ENCODE assay signal across 26 cellular contexts in genomic region chr2:199784512-199784911, GRCh38.
DNase-seq lines count a peak whose midpoint lies in the region; ATAC-seq, FAIRE-seq and TF ChIP-seq lines count a peak whose summit lies in the region.
"Had no signal": no experiment of that assay in that cellular context is flagged by ENCODE, and none has a peak within 500 bp of the region (broad histone marks: within the 10 kb centered on the region; RNA-seq: fewer than 3 reads in every experiment).

No MANE protein-coding gene starts in this region.

- H3K4me3 ChIP-seq in HepG2 (replicated peaks in 1 of 3; ENCODE audit: insufficient read depth in 1 of 3, low read depth in 2 of 3, low read length in 3 of 3), result no peak overlapping the region
- no peak overlapping the region for H3K4me3 ChIP-seq in right lobe of liver
- no peak overlapping the region for H3K4me3 ChIP-seq in mucosa of descending colon
- H3K4me3 ChIP-seq: MG63, SK-N-MC had no signal

- BruUV-seq in HepG2 (replicated peaks; lab: Mats Ljungman, UMichigan), result no TSS peak

- DNase-seq in HepG2 (ENCODE audit: low spot score), result no peak
- DNase-seq in right lobe of liver, result no peak
- no peak for DNase-seq in mucosa of descending colon
- no peak for DNase-seq in GM03348 (ENCODE audit: low spot score)
- no peak for DNase-seq in HCEC 1CT
- DNase-seq: ACHN; C1 segment of cervical spinal cord; CD8-positive, alpha-beta T cell; DND-41; Kasumi-1; MG63; NCI-H1048; NCI-H1417 treated with DMSO at 0.1 percent for 48 hours; NCI-H187; NCI-H2107; NCI-H446 treated with DMSO at 0.1 percent for 48 hours; NCI-H526 treated with DMSO at 0.1 percent for 48 hours; OCI-M1; Right ventricle myocardium superior; SW 1271; T-helper 17 cell had no signal

- no peak overlapping the region for H3K27ac ChIP-seq in HepG2 (ENCODE audit: extremely low read length, insufficient read depth, low read length)
- H3K27ac ChIP-seq in right lobe of liver, result no peak overlapping the region
- H3K27ac ChIP-seq: 22Rv1, SK-N-MC had no signal

- no peak for FAIRE-seq in HepG2 (lab: Jason Lieb, UNC)

- intact Hi-C loops in HepG2 (cut with micrococcal nuclease; ENCODE audit: unreplicated experiment) (no loop called here), right lobe of liver (cut with DNase I) (no loop called here), mucosa of descending colon (cut with DNase I, micrococcal nuclease) (no loop called here)

- H3K9ac ChIP-seq in HepG2 (ENCODE audit: insufficient read depth, low read depth, low read length), result no peak overlapping the region

- CTCF ChIA-PET in HepG2 (lab: Yijun Ruan, JAX; ENCODE audit: low intra/inter-chr PET ratio, low total read pairs), result no interaction called here

- no peak overlapping the region for H2AFZ ChIP-seq in HepG2 (ENCODE audit: low read length)

- TF ChIP-seq EP300 in HepG2 (IDR thresholded peaks at IDR 0.05; ENCODE audit: low read depth in 2 of 2, low read length in 2 of 2), result no peak
- TF ChIP-seq EP300 in HepG2 (CRISPR knock-in tag; IDR thresholded peaks at IDR 0.05; ENCODE audit: borderline replicate concordance), result no peak

- H3K36me3 ChIP-seq in HepG2 (replicated peaks in 1 of 2; ENCODE audit: control insufficient read depth in 1 of 2, insufficient read depth in 2 of 2, low read length in 2 of 2) (no peaks in the 10 kb centered on the region), right lobe of liver (no peaks in the 10 kb centered on the region), mucosa of descending colon (ENCODE audit: low read depth) (no peaks in the 10 kb centered on the region)
- H3K36me3 ChIP-seq: MG63 had no signal

- WGBS in HepG2 (ENCODE audit: low lambda C conversion rate), result 2% methylated on average over 4 of the region's 4 CpGs
- WGBS in right lobe of liver (ENCODE audit: insufficient coverage, low coverage, low lambda C conversion rate, missing lambda C conversion rate), result 80% methylated on average over 3 of the region's 4 CpGs

- H4K20me1 ChIP-seq in HepG2 (ENCODE audit: insufficient read depth, low read length), result no peaks in the 10 kb centered on the region

- no peak for TF ChIP-seq RAD21 in HepG2 (CRISPR knock-in tag; IDR thresholded peaks at IDR 0.05)

- no peak for TF ChIP-seq POLR2A in HepG2 (IDR thresholded peaks at IDR 0.05; ENCODE audit: insufficient read depth in 1 of 2, low read depth in 2 of 2, low read length in 2 of 2)
- no peak for TF ChIP-seq POLR2A in right lobe of liver (IDR thresholded peaks at IDR 0.05)

- in situ Hi-C loops in HepG2 (cut with HindIII; ENCODE audit: extremely low pct_ligation_motif_present, low pct_unique_long_range_greater_than_20kb), result no loop called here

- TF ChIP-seq CTCF in HepG2 (CRISPR knock-in tag; IDR thresholded peaks at IDR 0.05) (no peak), right lobe of liver (IDR thresholded peaks at IDR 0.05) (no peak), mucosa of descending colon (IDR thresholded peaks at IDR 0.05) (no peak)

- peak; percentile 39; the same call in 1 of the 3 replicates for ATAC-seq in HepG2
- ATAC-seq in right lobe of liver, result no peak
- peak; percentile 80 for ATAC-seq in GM21786 (IDR thresholded peaks at IDR 0.05; ENCODE audit: unreplicated experiment)
- ATAC-seq in HG03432 (IDR thresholded peaks at IDR 0.05; ENCODE audit: unreplicated experiment), result peak; percentile 91
- peak; percentile 22 for ATAC-seq in mucosa of descending colon
- no peak for ATAC-seq in GM21825 (IDR thresholded peaks at IDR 0.05; ENCODE audit: unreplicated experiment)
- ATAC-seq: CD8-positive, alpha-beta T cell; T-helper 17 cell had no signal

- H3K4me1 ChIP-seq in HepG2 (ENCODE audit: insufficient read depth, low read length) (no peaks in the 10 kb centered on the region), right lobe of liver (no peaks in the 10 kb centered on the region), mucosa of descending colon (ENCODE audit: low read depth) (no peaks in the 10 kb centered on the region)

- no peaks in the 10 kb centered on the region for H3K79me2 ChIP-seq in HepG2 (ENCODE audit: insufficient read depth, low read length)

- POLR2A ChIA-PET in HepG2 (lab: Yijun Ruan, JAX), result no interaction called here

- no peaks in the 10 kb centered on the region; a peak in 1 of 5 replicates for H3K27me3 ChIP-seq in HepG2 (ENCODE audit: control insufficient read depth in 1 of 2, insufficient read depth in 2 of 2, low read length in 2 of 2)
- H3K27me3 ChIP-seq in right lobe of liver, result no peaks in the 10 kb centered on the region
- H3K27me3 ChIP-seq: MG63 had no signal

- no peaks in the 10 kb centered on the region for H3K9me3 ChIP-seq in HepG2 (ENCODE audit: low read length)
- no peaks in the 10 kb centered on the region for H3K9me3 ChIP-seq in right lobe of liver
- H3K9me3 ChIP-seq in mucosa of descending colon, result no peaks in the 10 kb centered on the region
- H3K9me3 ChIP-seq: MG63 had no signal

- H3K4me2 ChIP-seq in HepG2 (ENCODE audit: low read depth, low read length), result no peak overlapping the region

TF ChIP-seq in HepG2, 621 proteins besides CTCF, POLR2A, EP300 and RAD21:
- TF ChIP-seq GLI4 (CRISPR knock-in tag; IDR thresholded peaks at IDR 0.05; ENCODE audit: borderline replicate concordance), result no peak
- TF ChIP-seq, protein P1, sequence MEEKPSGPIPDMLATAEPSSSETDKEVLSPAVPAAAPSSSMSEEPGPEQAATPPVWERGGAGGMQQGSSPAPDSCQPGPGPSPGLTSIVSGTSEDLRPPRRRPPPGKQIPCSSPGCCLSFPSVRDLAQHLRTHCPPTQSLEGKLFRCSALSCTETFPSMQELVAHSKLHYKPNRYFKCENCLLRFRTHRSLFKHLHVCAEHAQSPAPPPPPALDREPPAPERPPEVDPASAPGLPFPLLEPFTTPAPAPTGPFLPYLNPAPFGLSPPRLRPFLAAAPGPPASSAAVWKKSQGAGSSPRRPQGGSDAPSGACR (CRISPR knock-in tag; IDR thresholded peaks at IDR 0.05), result no peak
- TF ChIP-seq, protein P2, sequence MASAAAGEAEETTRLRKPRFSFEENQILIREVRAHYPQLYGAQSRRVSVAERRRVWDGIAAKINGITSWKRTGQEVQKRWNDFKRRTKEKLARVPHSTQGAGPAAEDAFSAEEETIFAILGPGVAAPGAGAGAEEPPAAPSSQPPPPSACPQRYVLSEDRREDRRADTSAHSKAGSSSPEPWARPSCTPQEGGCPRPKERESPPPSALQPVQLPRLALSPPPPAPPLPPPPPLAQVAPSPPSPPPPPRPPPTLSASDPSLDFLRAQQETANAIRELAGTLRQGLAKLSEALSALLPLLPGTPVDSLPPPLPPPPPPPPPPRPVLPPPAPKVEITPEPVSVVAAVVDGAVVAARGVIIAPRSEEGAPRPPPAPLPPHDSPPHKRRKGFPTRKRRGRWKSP (CRISPR knock-in tag; IDR thresholded peaks at IDR 0.05), result no peak
- no peak for TF ChIP-seq KDM1A (CRISPR knock-in tag; IDR thresholded peaks at IDR 0.05)
- TF ChIP-seq, protein P3, sequence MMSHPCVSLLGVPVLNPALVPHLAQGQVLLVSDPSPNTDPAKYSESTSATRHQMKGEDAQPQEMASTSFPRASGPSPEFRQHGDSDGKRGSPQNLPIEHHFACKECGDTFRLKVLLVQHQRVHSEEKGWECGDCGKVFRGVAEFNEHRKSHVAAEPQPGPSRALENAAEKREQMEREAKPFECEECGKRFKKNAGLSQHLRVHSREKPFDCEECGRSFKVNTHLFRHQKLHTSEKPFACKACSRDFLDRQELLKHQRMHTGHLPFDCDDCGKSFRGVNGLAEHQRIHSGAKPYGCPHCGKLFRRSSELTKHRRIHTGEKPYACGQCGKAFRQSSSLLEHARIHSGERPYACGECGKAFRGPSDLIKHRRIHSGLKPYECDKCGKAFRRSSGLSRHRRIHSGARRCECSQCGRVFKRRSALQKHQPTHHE (CRISPR knock-in tag; IDR thresholded peaks at IDR 0.05; ENCODE audit: borderline replicate concordance), result no peak
- TF ChIP-seq SP4 (CRISPR knock-in tag; IDR thresholded peaks at IDR 0.05), result no peak
- TF ChIP-seq ZNF235 (CRISPR knock-in tag; IDR thresholded peaks at IDR 0.05; ENCODE audit: borderline replicate concordance), result no peak
- no peak for TF ChIP-seq MLXIP (CRISPR knock-in tag; IDR thresholded peaks at IDR 0.05; ENCODE audit: borderline replicate concordance)
- TF ChIP-seq ZNF264 (CRISPR knock-in tag; IDR thresholded peaks at IDR 0.05), result no peak

Comparison
In these comparisons a context has a peak if more than half of its experiments do, and no peak if none do; other contexts are left out.
1. ATAC-seq: peak in HepG2 (single experiment), GM21786 (single experiment), HG03432 (single experiment) and mucosa of descending colon (single experiment); none in right lobe of liver (0 of 4) and GM21825 (single experiment).